10 cellular contexts compared by ENCODE assay signal in the genomic region with DNA sequence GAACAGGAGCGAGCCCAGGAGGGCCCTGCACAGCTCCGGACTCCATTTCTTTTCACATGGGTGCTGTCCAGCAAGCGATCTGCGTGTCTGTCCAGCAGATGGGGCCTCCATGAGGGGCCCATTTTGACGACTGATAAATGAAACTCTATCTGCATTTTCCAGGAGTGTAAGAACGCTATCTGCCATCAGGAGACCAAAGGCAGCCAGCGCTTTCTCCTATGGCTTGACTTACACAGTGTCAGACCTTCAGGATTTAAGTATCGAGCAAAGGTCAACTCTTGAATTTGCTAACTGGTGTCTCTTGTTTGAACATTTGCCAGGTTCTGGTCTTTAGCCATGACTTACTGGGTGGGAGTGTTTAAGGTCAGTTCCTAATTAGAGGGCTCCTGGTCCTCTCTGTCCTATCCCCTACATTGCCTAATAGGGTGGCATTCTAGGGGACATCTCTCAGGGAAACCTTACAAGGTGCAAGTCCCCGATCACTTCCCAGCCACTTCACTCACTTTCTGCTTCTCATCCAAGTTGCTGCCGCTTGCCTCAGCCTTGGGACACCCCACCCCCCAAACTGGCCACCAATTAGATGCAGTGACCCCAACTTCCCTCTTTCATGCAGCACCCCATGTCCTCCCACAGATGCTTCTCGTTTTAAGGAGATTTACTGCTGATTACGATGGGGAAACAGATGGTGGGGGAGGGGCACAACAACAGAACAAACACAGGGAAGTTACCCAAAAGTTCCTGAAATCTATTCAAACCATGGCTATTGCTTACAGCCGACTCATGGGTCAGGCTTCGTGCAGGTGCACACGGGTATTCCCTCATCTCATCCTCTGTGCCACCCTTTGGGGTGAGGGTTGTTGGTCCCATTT. TPM values are rescaled to one million over a fixed set of nuclear protein-coding genes. Genes with fewer than 3 reads are reported as not detected.
DNase-seq lines count a peak whose midpoint lies in the region; ATAC-seq and TF ChIP-seq lines count a peak whose summit lies in the region.
"Had no signal": no experiment of that assay in that cellular context is flagged by ENCODE, and none has a peak within 500 bp of the region (broad histone marks: within the 10 kb centered on the region; RNA-seq: fewer than 3 reads in every experiment).

No MANE protein-coding gene starts in this region.

- H3K9me3 ChIP-seq in sigmoid colon: no peaks in the 10 kb centered on the region

- no peaks in the 10 kb centered on the region for H3K27me3 ChIP-seq in sigmoid colon

- no peak overlapping the region for H3K4me3 ChIP-seq in sigmoid colon
- H3K4me3 ChIP-seq: GM12878 had no signal

- H3K27ac Mint-ChIP-seq in HFFc6: no peak overlapping the region

- H3K4me3 Mint-ChIP-seq in HFFc6: no peak overlapping the region

- no peak for TF ChIP-seq POLR2A in sigmoid colon (IDR thresholded peaks at IDR 0.05)

- peaks cover 4% of the 10 kb centered on the region; the same call in 1 of the 2 replicates for H3K36me3 Mint-ChIP-seq in HFFc6 (ENCODE audit: low read depth)

- ATAC-seq in Right ventricle myocardium superior (ENCODE audit: poor library complexity): no peak
- no peak for ATAC-seq in HG03139 (IDR thresholded peaks at IDR 0.05; ENCODE audit: unreplicated experiment)
- ATAC-seq in GM21381 (IDR thresholded peaks at IDR 0.05; ENCODE audit: unreplicated experiment): no peak
- ATAC-seq: GM12878 had no signal

- H3K36me3 ChIP-seq in sigmoid colon: peaks cover 15 to 62% (median 45%) of the 10 kb centered on the region in 4 donors

- intact Hi-C loops in Right ventricle myocardium superior (cut with DNase I): no loop called here
- intact Hi-C loops in sigmoid colon (cut with DNase I): no loop called here

- TF ChIP-seq EP300 in sigmoid colon (IDR thresholded peaks at IDR 0.05): peak in 1 of 4 donors; percentile 60

- H3K27me3 Mint-ChIP-seq in HFFc6 (ENCODE audit: insufficient read depth): peaks cover 3% of the 10 kb centered on the region

- 61 to 65% methylated on average over 15 of the region's 15 CpGs for WGBS in sigmoid colon, 2 donors

- H3K4me1 Mint-ChIP-seq in HFFc6 (ENCODE audit: low read depth): peaks cover 15% of the 10 kb centered on the region

- H3K27ac ChIP-seq in sigmoid colon: peak overlapping the region; percentile 21 to 60 (median 48)

- TF ChIP-seq CTCF in HFFc6 (IDR thresholded peaks at IDR 0.05) (peak; percentile 24; the same call in 1 of the 2 replicates), sigmoid colon (IDR thresholded peaks at IDR 0.05) (no peak)

- no peaks in the 10 kb centered on the region for H3K9me3 Mint-ChIP-seq in HFFc6

- DNase-seq in HFFc6: no peak
- DNase-seq in SKM-1 treated with dmso at 0.1 percent for 144 hours (lab: John Stamatoyannopoulos, UW; ENCODE audit: unreplicated experiment): peak; percentile 98
- DNase-seq in Right ventricle myocardium superior: peak; percentile 74
- peak; percentile 84 for DNase-seq in sigmoid colon
- no peak for DNase-seq in stimulated activated CD4-positive, alpha-beta T cell treated with anti-CD3 and anti-CD28 coated beads, Interleukin-15, amount 100 ng/mL, for 24 hours
- no peak for DNase-seq in NCI-H774 (lab: John Stamatoyannopoulos, UW)
- DNase-seq: NCI-H345 had no signal

- peaks cover 0 to 53% (median 27%) of the 10 kb centered on the region in 4 donors for H3K4me1 ChIP-seq in sigmoid colon

RNA-seq across cellular contexts. Expression of a gene that starts 20.0 kb away (rescaled TPM):
- 10 to 100 TPM; 24.3 to 36.2 (median 29.0) TPM for total RNA-seq in HFFc6 (2021; fragmentation: NEBNext Ultra II Directional; extraction: Animal tissue kit (Norgen Biotek cat#: 25700))
- total RNA-seq in Right ventricle myocardium superior: 116 TPM
- 10 to 100 TPM; 24.6 to 46.7 (median 40.3) TPM for total RNA-seq in sigmoid colon
- 10 to 100 TPM; 12.0 to 73.1 (median 30.7) TPM for polyA plus RNA-seq in sigmoid colon

RNA-seq across cellular contexts. Expression of a gene that starts 33.7 kb away (rescaled TPM):
- total RNA-seq in HFFc6 (2021; fragmentation: NEBNext Ultra II Directional; extraction: Animal tissue kit (Norgen Biotek cat#: 25700)): not detected
- total RNA-seq in Right ventricle myocardium superior (0.05 TPM), sigmoid colon (under 1 TPM in 1 of 4 donors, not detected in 3; 0.55 TPM)
- polyA plus RNA-seq in sigmoid colon: under 1 TPM in 1 of 3 donors, not detected in 2; 0.25 TPM

Comparison
In these comparisons a context has a peak if more than half of its experiments do, and no peak if none do; other contexts are left out.
1. DNase-seq: peak in SKM-1 treated with dmso at 0.1 percent for 144 hours (single experiment), Right ventricle myocardium superior (single experiment) and sigmoid colon (single experiment); none in HFFc6 (single experiment), stimulated activated CD4-positive, alpha-beta T cell treated with anti-CD3 and anti-CD28 coated beads, Interleukin-15, amount 100 ng/mL, for 24 hours (single experiment) and NCI-H774 (single experiment).